ENCODE assay signal across 19 cellular contexts in genomic region chr2:202639233-202639632, GRCh38. TPM values are rescaled to one million over a fixed set of nuclear protein-coding genes. Genes with fewer than 3 reads are reported as not detected.
DNase-seq lines count a peak whose midpoint lies in the region; ATAC-seq, FAIRE-seq and TF ChIP-seq lines count a peak whose summit lies in the region.
"Had no signal": no experiment of that assay in that cellular context is flagged by ENCODE, and none has a peak within 500 bp of the region (broad histone marks: within the 10 kb centered on the region; RNA-seq: fewer than 3 reads in every experiment).

No MANE protein-coding gene starts in this region.

- POLR2A ChIA-PET in CD4-positive, alpha-beta memory T cell (lab: Charles Lee; ENCODE audit: partially characterized antibody), result interaction anchor here (1.2 kb wide), 1 partner anchor 18 kb away, joined by 3 read pairs; no protein-coding TSS in a partner anchor

- DNase-seq in CD4-positive, alpha-beta memory T cell, result peak in 3 of 5 donors; percentile 15 to 32 (median 28)
- no peak for DNase-seq in GM12891 (ENCODE audit: insufficient read length, low spot score)
- DNase-seq in mesendoderm, result peak; percentile 18
- DNase-seq in HAP-1 (ENCODE audit: low spot score in 2 of 2), result no peak
- no peak for DNase-seq in posterior vena cava (ENCODE audit: low spot score)
- no peak for DNase-seq in DMS153 (lab: John Stamatoyannopoulos, UW)
- DNase-seq in epidermal melanocyte (ENCODE audit: insufficient read length, low spot score), result no peak
- DNase-seq: anterior cingulate cortex; effector memory CD8-positive, alpha-beta T cell; GDM1; NCI-H1105 treated with DMSO at 0.1 percent for 48 hours; NCI-H524 treated with DMSO at 0.1 percent for 48 hours; Right ventricle myocardium superior; stimulated activated CD8-positive, alpha-beta memory T cell treated with anti-CD3 and anti-CD28 coated beads, Interleukin-4, amount 100 ng/mL, for 48 hours had no signal

- no CpG with 5 or more reads among the region's 3 CpGs for WGBS in mesendoderm (ENCODE audit: extremely low coverage, insufficient coverage, low lambda C conversion rate)

- intact Hi-C loops in CD4-positive, alpha-beta memory T cell (cut with micrococcal nuclease), result loop anchor here (5.0 to 10.0 kb wide), 5 partner anchors 126 to 1777 kb away; partner anchors contain the start of genes CLK1, NOP58 and RAPH1
- intact Hi-C loops in posterior vena cava (cut with DNase I), result no loop called here

- H3K56ac ChIP-seq in mesendoderm (ENCODE audit: low read length), result no peak overlapping the region

- no peak overlapping the region for H4K5ac ChIP-seq in mesendoderm (ENCODE audit: low read length)

- peaks cover 78% of the 10 kb centered on the region for H3K4me1 ChIP-seq in CD4-positive, alpha-beta memory T cell (ENCODE audit: insufficient read depth, low read length)
- H3K4me1 ChIP-seq in mesendoderm (ENCODE audit: control insufficient read depth, low read depth, low read length) (peaks cover 2% of the 10 kb centered on the region), HAP-1 (peaks cover 1% of the 10 kb centered on the region)
- H3K4me1 ChIP-seq: prostate gland had no signal

- H3K27me3 ChIP-seq in CD4-positive, alpha-beta memory T cell (ENCODE audit: insufficient read depth, low read length), result no peaks in the 10 kb centered on the region
- H3K27me3 ChIP-seq in mesendoderm (ENCODE audit: insufficient read depth, low read length, poor library complexity) (no peaks in the 10 kb centered on the region), HAP-1 (ENCODE audit: low read depth) (no peaks in the 10 kb centered on the region)

- H3K4ac ChIP-seq in mesendoderm (ENCODE audit: low read depth, low read length), result no peak overlapping the region

- peaks cover 4% of the 10 kb centered on the region for H3K79me1 ChIP-seq in mesendoderm (ENCODE audit: low read length)

- peaks cover 35% of the 10 kb centered on the region for H3K79me2 ChIP-seq in mesendoderm (ENCODE audit: control insufficient read depth, insufficient read depth, low read length)

- peak overlapping the region; percentile 40 for H3K27ac ChIP-seq in CD4-positive, alpha-beta memory T cell (ENCODE audit: low read depth, low read length)
- H3K27ac ChIP-seq in mesendoderm (ENCODE audit: low read depth, low read length), result no peak overlapping the region
- H3K27ac ChIP-seq: prostate gland, thoracic aorta had no signal

- H3K9ac ChIP-seq in mesendoderm (ENCODE audit: low read length), result no peak overlapping the region

- H3K4me2 ChIP-seq in mesendoderm (ENCODE audit: low read length), result no peak overlapping the region

- no peak overlapping the region for H2BK5ac ChIP-seq in mesendoderm (ENCODE audit: low read length)

- no peaks in the 10 kb centered on the region for H3K9me3 ChIP-seq in CD4-positive, alpha-beta memory T cell (ENCODE audit: control insufficient read depth in 1 of 2, low read length in 2 of 2)
- no peaks in the 10 kb centered on the region for H3K9me3 ChIP-seq in HAP-1
- H3K9me3 ChIP-seq: prostate gland, thoracic aorta had no signal

- peak overlapping the region; percentile 39 to 86 (median 71) for H3K4me3 Mint-ChIP-seq in CD4-positive, alpha-beta memory T cell
- H3K4me3 Mint-ChIP-seq in activated T-helper 17 cell treated with anti-CD3 and anti-CD28 coated beads, Interleukin-2, amount 50 U/mL, for 72 hours, result peak overlapping the region; percentile 98
- H3K4me3 Mint-ChIP-seq: effector memory CD8-positive, alpha-beta T cell; natural killer cell treated with Interleukin-12 subunit alpha and Interleukin-12 subunit beta and Interleukin-15 and Interleukin-18, amount 100 ng/mL, for 72 hours had no signal

- TF ChIP-seq POLR2A in GM12891 (IDR thresholded peaks at IDR 0.05; ENCODE audit: low read depth, low read length), result no peak

- CTCF ChIA-PET in CD4-positive, alpha-beta memory T cell (lab: Charles Lee; ENCODE audit: partially characterized antibody), result no interaction called here

- H3K23ac ChIP-seq in mesendoderm (ENCODE audit: low read length), result no peak overlapping the region

- no peaks in the 10 kb centered on the region for H3K9me3 Mint-ChIP-seq in CD4-positive, alpha-beta memory T cell
- H3K9me3 Mint-ChIP-seq in activated T-helper 17 cell treated with anti-CD3 and anti-CD28 coated beads, Interleukin-2, amount 50 U/mL, for 72 hours, result no peaks in the 10 kb centered on the region
- H3K9me3 Mint-ChIP-seq: effector memory CD8-positive, alpha-beta T cell; natural killer cell treated with Interleukin-12 subunit alpha and Interleukin-12 subunit beta and Interleukin-15 and Interleukin-18, amount 100 ng/mL, for 72 hours had no signal

- no peak for ATAC-seq in activated T-helper 17 cell treated with anti-CD3 and anti-CD28 coated beads, Interleukin-2, amount 50 U/mL, for 72 hours (replicated peaks)
- ATAC-seq: effector memory CD8-positive, alpha-beta T cell; natural killer cell treated with Interleukin-12 subunit alpha and Interleukin-12 subunit beta and Interleukin-15 and Interleukin-18, amount 100 ng/mL, for 72 hours had no signal

- peaks cover 39 to 60% (median 48%) of the 10 kb centered on the region in 4 donors for H3K4me1 Mint-ChIP-seq in CD4-positive, alpha-beta memory T cell
- H3K4me1 Mint-ChIP-seq in activated T-helper 17 cell treated with anti-CD3 and anti-CD28 coated beads, Interleukin-2, amount 50 U/mL, for 72 hours, result peaks cover 31% of the 10 kb centered on the region

- H2BK15ac ChIP-seq in mesendoderm (replicated peaks; ENCODE audit: low read depth), result no peak overlapping the region

- in situ Hi-C loops in HAP-1 (cut with MboI; ENCODE audit: low sequenced_read_pairs), result no loop called here

- H2BK120ac ChIP-seq in mesendoderm (ENCODE audit: low read depth, low read length), result no peak overlapping the region

- H3K36me3 ChIP-seq in CD4-positive, alpha-beta memory T cell (ENCODE audit: insufficient read depth, low read length), result no peaks in the 10 kb centered on the region
- H3K36me3 ChIP-seq in mesendoderm (ENCODE audit: control insufficient read depth, insufficient read depth, low read length) (no peaks in the 10 kb centered on the region), HAP-1 (replicated peaks) (no peaks in the 10 kb centered on the region)
- H3K36me3 ChIP-seq: prostate gland, thoracic aorta had no signal

- H2AK5ac ChIP-seq in mesendoderm (ENCODE audit: low read length), result no peak overlapping the region

- H3K36me3 Mint-ChIP-seq in CD4-positive, alpha-beta memory T cell, result peaks cover 0 to 12% of the 10 kb centered on the region in 2 donors
- peaks cover 26% of the 10 kb centered on the region for H3K36me3 Mint-ChIP-seq in activated T-helper 17 cell treated with anti-CD3 and anti-CD28 coated beads, Interleukin-2, amount 50 U/mL, for 72 hours (ENCODE audit: low read depth)
- H3K36me3 Mint-ChIP-seq: natural killer cell treated with Interleukin-12 subunit alpha and Interleukin-12 subunit beta and Interleukin-15 and Interleukin-18, amount 100 ng/mL, for 72 hours had no signal

- H3K18ac ChIP-seq in mesendoderm (ENCODE audit: low read length), result no peak overlapping the region

- peak overlapping the region; percentile 65 to 90 (median 81) for H3K27ac Mint-ChIP-seq in CD4-positive, alpha-beta memory T cell
- H3K27ac Mint-ChIP-seq in activated T-helper 17 cell treated with anti-CD3 and anti-CD28 coated beads, Interleukin-2, amount 50 U/mL, for 72 hours, result peak overlapping the region; percentile 91
- H3K27ac Mint-ChIP-seq: effector memory CD8-positive, alpha-beta T cell; natural killer cell treated with Interleukin-12 subunit alpha and Interleukin-12 subunit beta and Interleukin-15 and Interleukin-18, amount 100 ng/mL, for 72 hours had no signal

- H3K4me3 ChIP-seq in CD4-positive, alpha-beta memory T cell (ENCODE audit: low read length in 2 of 2), result peak overlapping the region in 1 of 2 donors; percentile 13
- H3K4me3 ChIP-seq in mesendoderm (ENCODE audit: low read length) (no peak overlapping the region), HAP-1 (no peak overlapping the region)
- H3K4me3 ChIP-seq: prostate gland, thoracic aorta had no signal

- no peak overlapping the region for H4K8ac ChIP-seq in mesendoderm (ENCODE audit: low read depth, low read length)

- no peaks in the 10 kb centered on the region for H3K27me3 Mint-ChIP-seq in CD4-positive, alpha-beta memory T cell
- no peaks in the 10 kb centered on the region for H3K27me3 Mint-ChIP-seq in activated T-helper 17 cell treated with anti-CD3 and anti-CD28 coated beads, Interleukin-2, amount 50 U/mL, for 72 hours
- H3K27me3 Mint-ChIP-seq: effector memory CD8-positive, alpha-beta T cell; natural killer cell treated with Interleukin-12 subunit alpha and Interleukin-12 subunit beta and Interleukin-15 and Interleukin-18, amount 100 ng/mL, for 72 hours had no signal

- FAIRE-seq in GM12891 (lab: Jason Lieb, UNC), result peak; percentile 16
- FAIRE-seq: islet of Langerhans had no signal

TF ChIP-seq in GM12891, 5 proteins besides CTCF, POLR2A, EP300 and RAD21:
- no peak for TF ChIP-seq POLR2AphosphoS5 (IDR thresholded peaks at IDR 0.05; ENCODE audit: low read depth, low read length)
- no peak for TF ChIP-seq POU2F2 (IDR thresholded peaks at IDR 0.05; ENCODE audit: low read depth, low read length)
- no peak for TF ChIP-seq PAX5 (IDR thresholded peaks at IDR 0.05; ENCODE audit: insufficient read depth, low read length, severe bottlenecking)
- TF ChIP-seq TAF1 (IDR thresholded peaks at IDR 0.05; ENCODE audit: low read depth, low read length), result no peak
- no peak for TF ChIP-seq SPI1 (IDR thresholded peaks at IDR 0.05; ENCODE audit: low read depth, low read length)

RNA-seq across cellular contexts. Expression of gene FAM117B, which starts 4.5 kb away (rescaled TPM):
- 10 to 100 TPM; 26.2 to 27.1 TPM for total RNA-seq in CD4-positive, alpha-beta memory T cell
- 10 to 100 TPM in 1 of 2 donors, 1 to 10 TPM in 1; 4.8 to 11.9 TPM for polyA plus RNA-seq in CD4-positive, alpha-beta memory T cell
- polyA plus RNA-seq in GM12891 (2012; ENCODE audit: low read depth, missing spikeins), result 1.0 TPM
- 10 to 100 TPM in 1 of 2 donors, 1 to 10 TPM in 1; 5.6 to 26.1 TPM for total RNA-seq in activated T-helper 17 cell treated with anti-CD3 and anti-CD28 coated beads, Interleukin-2, amount 50 U/mL, for 72 hours
- polyA plus RNA-seq in mesendoderm (2013, experiment 1 of 2), result 10.2 TPM
- 10.4 TPM for polyA plus RNA-seq in mesendoderm (2013, experiment 2 of 2)
- total RNA-seq in posterior vena cava, result 1 to 10 TPM; 3.3 to 3.6 TPM

Comparison
In these comparisons a context has a peak if more than half of its experiments do, and no peak if none do; other contexts are left out.
1. DNase-seq: peak in CD4-positive, alpha-beta memory T cell (3 of 5) and mesendoderm (single experiment); none in GM12891 (single experiment), HAP-1 (0 of 2), posterior vena cava (single experiment), DMS153 (single experiment) and epidermal melanocyte (single experiment).